In genomic region chr19:19732579-19733501, GRCh38 we compare ENCODE assay signal across 8 cellular contexts. TPM values are rescaled to one million over a fixed set of nuclear protein-coding genes. Genes with fewer than 3 reads are reported as not detected.
A peak's percentile ranks its signal among the peaks of the same experiment; 100 is the strongest.
DNase-seq lines count a peak whose midpoint lies in the region; ATAC-seq and TF ChIP-seq lines count a peak whose summit lies in the region.

Gene ZNF14 (minus strand): TSS chr19:19733112. CDS start chr19:19732958, 154 bp downstream.

- H3K9me3 Mint-ChIP-seq in nephron progenitor cell, result peaks cover 79% of the 10 kb centered on the region
- H3K9me3 Mint-ChIP-seq in stimulated activated naive CD8-positive, alpha-beta T cell treated with anti-CD3 and anti-CD28 coated beads, Interleukin-15, Interleukin-2, amounts not matched to agents 100 ng/mL and 50 ng/mL, for 24 hours, result peaks cover 7% of the 10 kb centered on the region

- peak within 1 kb of the TSS; percentile 98 for H3K4me3 Mint-ChIP-seq in nephron progenitor cell
- peak within 1 kb of the TSS; percentile 90 for H3K4me3 Mint-ChIP-seq in stimulated activated naive CD8-positive, alpha-beta T cell treated with anti-CD3 and anti-CD28 coated beads, Interleukin-15, Interleukin-2, amounts not matched to agents 100 ng/mL and 50 ng/mL, for 24 hours

- H3K9me3 ChIP-seq in KOPT-K1 (ENCODE audit: insufficient read depth, low read length, poor library complexity, severe bottlenecking), result peaks cover 40% of the 10 kb centered on the region

- DNase-seq in EH (ENCODE audit: low read depth) (peak; percentile 92), RWPE1 (ENCODE audit: low spot score) (peak; percentile 99), fibroblast of villous mesenchyme (ENCODE audit: low read depth) (peak; percentile 94), nephron progenitor cell (peak; percentile 91)
- DNase-seq in activated effector memory CD4-positive, alpha-beta T cell treated with anti-CD3 and anti-CD28 coated beads, Interleukin-2, amount 50 U/mL, for 16 hours, result peak; percentile 97

- peak within 1 kb of the TSS; percentile 78 for H3K27ac Mint-ChIP-seq in nephron progenitor cell
- H3K27ac Mint-ChIP-seq in stimulated activated naive CD8-positive, alpha-beta T cell treated with anti-CD3 and anti-CD28 coated beads, Interleukin-15, Interleukin-2, amounts not matched to agents 100 ng/mL and 50 ng/mL, for 24 hours, result peak within 1 kb of the TSS; percentile 96

- CTCF ChIA-PET in RWPE1 (lab: Yijun Ruan, JAX), result no interaction called here

- H3K36me3 Mint-ChIP-seq in nephron progenitor cell (ENCODE audit: low read depth), result peaks cover 47% of the 10 kb centered on the region
- peaks cover 40% of the 10 kb centered on the region for H3K36me3 Mint-ChIP-seq in stimulated activated naive CD8-positive, alpha-beta T cell treated with anti-CD3 and anti-CD28 coated beads, Interleukin-15, Interleukin-2, amounts not matched to agents 100 ng/mL and 50 ng/mL, for 24 hours (ENCODE audit: low read depth)

- peak; percentile 99 for ATAC-seq in GM21825 (IDR thresholded peaks at IDR 0.05; ENCODE audit: unreplicated experiment)

- POLR2A ChIA-PET in RWPE1 (lab: Yijun Ruan, JAX; ENCODE audit: low non-redundant PET), result interaction anchor here (0.5 to 1.1 kb wide), 5 partner anchors 9 to 581 kb away, joined by 3 to 5 read pairs (median 4); partner anchors contain the start of gene ZNF506

- peak within 1 kb of the TSS; percentile 99 for H3K4me3 ChIP-seq in fibroblast of villous mesenchyme (ENCODE audit: low read depth, low read length)

- TF ChIP-seq CTCF in RWPE1 (conservative IDR thresholded peaks at IDR 0.05; ENCODE audit: low read depth) (no peak), fibroblast of villous mesenchyme (IDR thresholded peaks at IDR 0.05; ENCODE audit: insufficient read depth, low read depth, low read length) (peak; percentile 22), nephron progenitor cell (IDR thresholded peaks at IDR 0.05) (no peak)

- H3K27ac ChIP-seq in KOPT-K1 (ENCODE audit: low read depth, low read length, poor library complexity, severe bottlenecking) (peak within 1 kb of the TSS; percentile 77), RWPE1 (peak within 1 kb of the TSS; percentile 71)

- H3K4me1 Mint-ChIP-seq in nephron progenitor cell, result peaks cover 12% of the 10 kb centered on the region
- peaks cover 21% of the 10 kb centered on the region for H3K4me1 Mint-ChIP-seq in stimulated activated naive CD8-positive, alpha-beta T cell treated with anti-CD3 and anti-CD28 coated beads, Interleukin-15, Interleukin-2, amounts not matched to agents 100 ng/mL and 50 ng/mL, for 24 hours (ENCODE audit: low read depth)

- peaks cover 9% of the 10 kb centered on the region for H3K27me3 Mint-ChIP-seq in nephron progenitor cell (ENCODE audit: low read depth, poor library complexity)
- H3K27me3 Mint-ChIP-seq in stimulated activated naive CD8-positive, alpha-beta T cell treated with anti-CD3 and anti-CD28 coated beads, Interleukin-15, Interleukin-2, amounts not matched to agents 100 ng/mL and 50 ng/mL, for 24 hours, result no peaks in the 10 kb centered on the region

- peaks cover 38% of the 10 kb centered on the region for H3K36me3 ChIP-seq in KOPT-K1 (ENCODE audit: insufficient read depth, low read length)

RNA-seq across cellular contexts. Expression of gene ZNF14, which starts in this region (rescaled TPM):
- 4.2 and 7.8 TPM in 2 replicates for total RNA-seq in fibroblast of villous mesenchyme

Comparison
In these comparisons a context has a peak if more than half of its experiments do, and no peak if none do; other contexts are left out.
1. Peak in every context shown above with its lines: DNase-seq, ATAC-seq, H3K4me3 ChIP-seq and H3K27ac ChIP-seq.